Comparison of ENCODE assay signal across 8 cellular contexts in genomic region chr16:11105038-11105903, GRCh38.
DNase-seq lines count a peak whose midpoint lies in the region; ATAC-seq lines count a peak whose summit lies in the region.

No MANE protein-coding gene starts in this region.

- peak; percentile 70 for ATAC-seq in GM21515 (IDR thresholded peaks at IDR 0.05; ENCODE audit: unreplicated experiment)

- DNase-seq in GF-D8 (lab: John Stamatoyannopoulos, UW) = peak; percentile 100
- peak; percentile 61 for DNase-seq in HuH-7 (ENCODE audit: low spot score)
- DNase-seq in SIG-M5 (lab: John Stamatoyannopoulos, UW) = peak; percentile 66
- peak; percentile 86 for DNase-seq in dedifferentiated amniotic fluid mesenchymal stem cell (ENCODE audit: extremely low spot score)
- DNase-seq in mucosa of gallbladder (ENCODE audit: low spot score) = peak; percentile 42
- no peak for DNase-seq in retina
- no peak for DNase-seq in NCI-H446 treated with DMSO at 0.1 percent for 48 hours (lab: John Stamatoyannopoulos, UW)

Comparison
In these comparisons a context has a peak if more than half of its experiments do, and no peak if none do; other contexts are left out.
1. DNase-seq: peak in GF-D8 (single experiment), HuH-7 (single experiment), SIG-M5 (single experiment), dedifferentiated amniotic fluid mesenchymal stem cell (single experiment) and mucosa of gallbladder (single experiment); none in retina (single experiment) and NCI-H446 treated with DMSO at 0.1 percent for 48 hours (single experiment).